Comparison of ENCODE assay signal across 11 cellular contexts in genomic region chr3:114336122-114336697, GRCh38. TPM values are rescaled to one million over a fixed set of nuclear protein-coding genes. Genes with fewer than 3 reads are reported as not detected.
DNase-seq lines count a peak whose midpoint lies in the region; ATAC-seq, FAIRE-seq and TF ChIP-seq lines count a peak whose summit lies in the region.
"Had no signal": no experiment of that assay in that cellular context is flagged by ENCODE, and none has a peak within 500 bp of the region (broad histone marks: within the 10 kb centered on the region; RNA-seq: fewer than 3 reads in every experiment).

No MANE protein-coding gene starts in this region.

- no peaks in the 10 kb centered on the region for H3K9me2 ChIP-seq in SK-N-SH
- H3K9me2 ChIP-seq in OCI-LY1 (ENCODE audit: low read depth, low read length), result no peaks in the 10 kb centered on the region

- no peak for ATAC-seq in SK-N-SH treated with all-trans-retinoic acid at 6 μM for 48 hours
- no peak for ATAC-seq in GM18907 (IDR thresholded peaks at IDR 0.05; ENCODE audit: unreplicated experiment)
- ATAC-seq: esophagus mucosa had no signal

- H3F3A ChIP-seq in SK-N-SH (replicated peaks; ENCODE audit: insufficient read depth) (no peaks in the 10 kb centered on the region), OCI-LY1 (ENCODE audit: insufficient read depth, low read length) (peaks cover 6% of the 10 kb centered on the region; the same call in 1 of the 2 replicates), smooth muscle cell (ENCODE audit: low read depth) (no peaks in the 10 kb centered on the region)

- H2AFZ ChIP-seq in SK-N-SH (ENCODE audit: low read depth) (no peak overlapping the region), OCI-LY1 (ENCODE audit: low read length) (0 out of 2 replicates have a peak overlapping the region, but pooled peaks have one; percentile 12), smooth muscle cell (ENCODE audit: low read depth) (no peak overlapping the region)

- H3K9me3 ChIP-seq in SK-N-SH (no peaks in the 10 kb centered on the region), OCI-LY1 (ENCODE audit: low read length) (peaks cover 9% of the 10 kb centered on the region), smooth muscle cell (replicated peaks; ENCODE audit: low read depth) (no peaks in the 10 kb centered on the region)
- H3K9me3 ChIP-seq: sigmoid colon had no signal

- H3K36me3 ChIP-seq in SK-N-SH (replicated peaks in 1 of 2; ENCODE audit: control insufficient read depth in 1 of 2, insufficient read depth in 2 of 2, low read length in 1 of 2), result peaks cover 11 to 13% of the 10 kb centered on the region in 2 experiments
- H3K36me3 ChIP-seq in OCI-LY1 (ENCODE audit: insufficient read depth, low read length), result no peaks in the 10 kb centered on the region
- H3K36me3 ChIP-seq in smooth muscle cell (ENCODE audit: low read depth), result no peaks in the 10 kb centered on the region

- H3K4me2 ChIP-seq in SK-N-SH, result no peak overlapping the region
- H3K4me2 ChIP-seq in OCI-LY1 (ENCODE audit: low read length), result no peak overlapping the region
- no peak overlapping the region for H3K4me2 ChIP-seq in smooth muscle cell

- TF ChIP-seq CTCF in SK-N-SH (IDR thresholded peaks at IDR 0.05) (peak; percentile 68), OCI-LY1 (IDR thresholded peaks at IDR 0.05; ENCODE audit: low read length) (peak; percentile 59; the same call in 1 of the 2 replicates), smooth muscle cell (IDR thresholded peaks at IDR 0.05; ENCODE audit: borderline replicate concordance, insufficient read depth, poor library complexity, severe bottlenecking) (peak; percentile 59)

- H4K20me1 ChIP-seq in SK-N-SH (ENCODE audit: insufficient read depth) (no peaks in the 10 kb centered on the region), OCI-LY1 (ENCODE audit: insufficient read depth, low read length) (no peaks in the 10 kb centered on the region), smooth muscle cell (ENCODE audit: low read depth) (no peaks in the 10 kb centered on the region)

- CTCF ChIA-PET in SK-N-SH (lab: Yijun Ruan, JAX), result interaction anchor here (0.6 to 2.3 kb wide), 16 partner anchors 11 to 881 kb away, joined by 3 to 13 read pairs (median 4); no protein-coding TSS in a partner anchor

- H3K4me1 ChIP-seq in SK-N-SH (ENCODE audit: control insufficient read depth in 1 of 2, insufficient read depth in 2 of 2, low read depth in 1 of 2, low read length in 1 of 2), result no peaks in the 10 kb centered on the region; a peak in 1 of 4 replicates
- H3K4me1 ChIP-seq in OCI-LY1 (ENCODE audit: insufficient read depth, low read length, severe bottlenecking), result peaks cover 23% of the 10 kb centered on the region
- peaks cover 5% of the 10 kb centered on the region for H3K4me1 ChIP-seq in smooth muscle cell (ENCODE audit: low read depth)

- H3K9ac ChIP-seq in SK-N-SH, result no peak overlapping the region
- no peak overlapping the region for H3K9ac ChIP-seq in OCI-LY1 (ENCODE audit: low read length)
- no peak overlapping the region for H3K9ac ChIP-seq in smooth muscle cell (ENCODE audit: low read depth)

- TF ChIP-seq RAD21 in SK-N-SH (IDR thresholded peaks at IDR 0.05; ENCODE audit: low read length), result no peak; the same call in 1 of the 2 replicates

- POLR2A ChIA-PET in SK-N-SH (lab: Yijun Ruan, JAX), result no interaction called here

- no peak for TF ChIP-seq EP300 in SK-N-SH (IDR thresholded peaks at IDR 0.05; ENCODE audit: borderline replicate concordance in 1 of 2, low read depth in 1 of 2, low read length in 1 of 2)

- H3K79me2 ChIP-seq in SK-N-SH (ENCODE audit: insufficient read depth), result no peaks in the 10 kb centered on the region
- H3K79me2 ChIP-seq in OCI-LY1 (ENCODE audit: insufficient read depth, low read length), result no peaks in the 10 kb centered on the region
- no peaks in the 10 kb centered on the region for H3K79me2 ChIP-seq in smooth muscle cell (ENCODE audit: low read depth)

- peak; percentile 4 for FAIRE-seq in endometrium (lab: Jason Lieb, UNC)

- DNase-seq in SK-N-SH (no peak), smooth muscle cell (lab: John Stamatoyannopoulos, UW; ENCODE audit: unreplicated experiment) (no peak), NCI-H82 treated with DMSO at 0.1 percent for 48 hours (lab: John Stamatoyannopoulos, UW; ENCODE audit: unreplicated experiment) (no peak), 8988T (no peak)
- DNase-seq: activated CD4-positive, alpha-beta T cell treated with anti-CD3 and anti-CD28 coated beads, Interleukin-2, amount 10 ng/mL, durations not matched to agents 24 days and 14 days; sigmoid colon had no signal

- H3K27me3 ChIP-seq in SK-N-SH (ENCODE audit: insufficient read depth) (no peaks in the 10 kb centered on the region), OCI-LY1 (ENCODE audit: insufficient read depth, low read length) (no peaks in the 10 kb centered on the region), smooth muscle cell (ENCODE audit: low read depth) (no peaks in the 10 kb centered on the region)
- H3K27me3 ChIP-seq: sigmoid colon had no signal

- H3K27ac ChIP-seq in SK-N-SH (ENCODE audit: low read depth in 2 of 2, low read length in 1 of 2) (no peak overlapping the region), OCI-LY1 (ENCODE audit: low read depth, low read length, poor library complexity, severe bottlenecking) (no peak overlapping the region), smooth muscle cell (ENCODE audit: low read depth) (no peak overlapping the region)
- H3K27ac ChIP-seq: sigmoid colon had no signal

- H3K4me3 ChIP-seq in SK-N-SH (ENCODE audit: low read depth in 2 of 2, low read length in 1 of 2) (no peak overlapping the region), OCI-LY1 (ENCODE audit: low read depth, low read length, poor library complexity, severe bottlenecking) (no peak overlapping the region), smooth muscle cell (no peak overlapping the region)
- H3K4me3 ChIP-seq: sigmoid colon had no signal

- 100% methylated on average over 1 of the region's 1 CpG for WGBS in SK-N-SH (ENCODE audit: low lambda C conversion rate)
- 93% methylated on average over 1 of the region's 1 CpG for WGBS in smooth muscle cell (ENCODE audit: low lambda C conversion rate)

TF ChIP-seq in SK-N-SH, 30 proteins besides CTCF, POLR2A, EP300 and RAD21:
- TF ChIP-seq SMC3 (IDR thresholded peaks at IDR 0.05; ENCODE audit: low read depth, low read length) (no peak), EZH2phosphoT487 (IDR thresholded peaks at IDR 0.05; ENCODE audit: borderline replicate concordance, low read depth) (no peak), MXI1 (IDR thresholded peaks at IDR 0.05; ENCODE audit: low read depth, low read length) (no peak), ZBTB33 (IDR thresholded peaks at IDR 0.05; ENCODE audit: borderline replicate concordance, low read depth) (no peak), NRF1 (IDR thresholded peaks at IDR 0.05; ENCODE audit: low read depth, low read length) (no peak), FOXJ3 (CRISPR knock-in tag; IDR thresholded peaks at IDR 0.05) (no peak), SIN3A (IDR thresholded peaks at IDR 0.05; ENCODE audit: borderline replicate concordance, low read depth, low read length) (no peak), GATA2 (CRISPR knock-in tag; IDR thresholded peaks at IDR 0.05) (no peak)

TF ChIP-seq in SK-N-SH treated with all-trans-retinoic acid at 6 μM for 48 hours, 23 proteins besides CTCF, POLR2A, EP300 and RAD21:
- no peak for TF ChIP-seq ARNTL (CRISPR knock-in tag; IDR thresholded peaks at IDR 0.05; ENCODE audit: borderline replicate concordance, low read depth)
- no peak for TF ChIP-seq CSDC2 (CRISPR knock-in tag; IDR thresholded peaks at IDR 0.05)

RNA-seq across cellular contexts. Expression of gene TIGIT, which starts 42.4 kb away (rescaled TPM):
- not detected in 2 replicates for polyA plus RNA-seq in SK-N-SH (2012; rRNA removed)
- not detected in 2 replicates for polyA plus RNA-seq in SK-N-SH (2012; cell fraction: cytosol; rRNA removed)
- polyA plus RNA-seq in SK-N-SH (2012; cell fraction: nucleus; rRNA removed), result not detected in 2 replicates
- not detected in 2 replicates for total RNA-seq in smooth muscle cell
- not detected in 2 replicates for polyA plus RNA-seq in smooth muscle cell
